ENCODE assay signal across 17 cellular contexts in the genomic region with DNA sequence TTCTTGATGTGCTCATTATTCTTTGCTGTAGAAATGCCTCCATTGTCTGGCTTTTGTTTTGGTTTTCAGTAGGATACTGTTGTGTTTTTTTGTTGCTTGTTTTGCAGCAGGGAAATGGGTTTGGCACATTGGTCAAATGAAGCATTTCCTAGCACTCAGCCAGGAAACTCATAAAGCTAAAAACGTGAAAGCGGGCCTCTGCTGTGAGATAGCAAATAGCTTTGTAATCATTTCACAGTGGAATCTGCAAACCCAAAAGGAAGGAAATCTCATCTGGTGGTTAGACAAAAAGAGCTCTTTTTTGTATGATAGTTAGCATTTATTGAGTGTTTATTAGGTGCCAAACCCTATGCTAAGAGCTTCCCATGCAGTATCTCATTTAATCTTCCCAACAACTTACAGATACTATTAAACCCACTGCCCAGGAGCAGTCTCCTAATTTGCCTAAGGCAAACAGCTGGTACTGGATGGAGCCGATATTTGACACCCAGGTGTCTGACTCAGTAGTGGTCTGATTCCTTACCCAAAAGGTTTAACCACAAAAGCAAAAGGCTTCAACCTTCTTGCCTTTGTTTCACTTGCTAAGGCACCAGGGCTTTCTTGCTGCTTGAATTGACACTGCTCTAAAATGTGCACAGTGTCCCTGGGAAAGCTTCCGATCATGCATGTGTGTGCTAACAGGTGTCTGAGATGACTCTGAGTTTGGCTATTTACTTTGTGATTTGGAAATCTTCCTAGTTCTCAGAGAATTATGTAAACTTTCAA.
DNase-seq lines count a peak whose midpoint lies in the region; ATAC-seq, FAIRE-seq and TF ChIP-seq lines count a peak whose summit lies in the region.
"Had no signal": no experiment of that assay in that cellular context is flagged by ENCODE, and none has a peak within 500 bp of the region (broad histone marks: within the 10 kb centered on the region; RNA-seq: fewer than 3 reads in every experiment).

No MANE protein-coding gene starts in this region.

- TF ChIP-seq CTCF in CD4-positive, alpha-beta T cell (IDR thresholded peaks at IDR 0.05): no peak
- no peak for TF ChIP-seq CTCF in VCaP (conservative IDR thresholded peaks at IDR 0.05)
- TF ChIP-seq CTCF in type B pancreatic cell (conservative IDR thresholded peaks at IDR 0.05): no peak

- no peaks in the 10 kb centered on the region for H3K27me3 Mint-ChIP-seq in CD4-positive, alpha-beta T cell
- no peaks in the 10 kb centered on the region for H3K27me3 Mint-ChIP-seq in type B pancreatic cell

- no peak for DNase-seq in CD4-positive, alpha-beta T cell
- no peak for DNase-seq in H54 (ENCODE audit: insufficient read length, low spot score)
- DNase-seq in iPS-NIHi7 (ENCODE audit: extremely low spot score): peak; percentile 37
- DNase-seq in ureter (ENCODE audit: low spot score): no peak
- DNase-seq in type B pancreatic cell (ENCODE audit: extremely low spot score, unreplicated experiment): no peak
- DNase-seq: activated CD8-positive, alpha-beta memory T cell treated with anti-CD3 and anti-CD28 coated beads, Interleukin-2, amount 50 U/mL, for 4 hours; kidney; NCI-H1092 treated with DMSO at 0.1 percent for 48 hours; OCI-M1; ovary; stimulated activated naive CD4-positive, alpha-beta T cell; WERI-Rb-1 had no signal

- POLR2A ChIA-PET in CD4-positive, alpha-beta T cell (lab: Charles Lee): no interaction called here

- intact Hi-C loops in CD4-positive, alpha-beta T cell (cut with DNase I, micrococcal nuclease): no loop called here

- no peaks in the 10 kb centered on the region for H3K36me3 Mint-ChIP-seq in CD4-positive, alpha-beta T cell (ENCODE audit: low read depth)
- no peaks in the 10 kb centered on the region for H3K36me3 Mint-ChIP-seq in type B pancreatic cell

- H3K27ac ChIP-seq in CD4-positive, alpha-beta T cell (ENCODE audit: low read depth, low read length): no peak overlapping the region
- peak overlapping the region; percentile 48 for H3K27ac ChIP-seq in VCaP
- H3K27ac ChIP-seq: ovary, skin epidermis, WERI-Rb-1 had no signal

- no peak overlapping the region for H3K4me3 Mint-ChIP-seq in CD4-positive, alpha-beta T cell
- no peak overlapping the region for H3K4me3 Mint-ChIP-seq in type B pancreatic cell

- no peak for ATAC-seq in CD4-positive, alpha-beta T cell (ENCODE audit: poor library complexity)
- ATAC-seq in HG03469 (IDR thresholded peaks at IDR 0.05; ENCODE audit: unreplicated experiment): no peak
- ATAC-seq in GM21447 (IDR thresholded peaks at IDR 0.05; ENCODE audit: unreplicated experiment): no peak

- H3K9me3 Mint-ChIP-seq in CD4-positive, alpha-beta T cell: no peaks in the 10 kb centered on the region
- peaks cover 2% of the 10 kb centered on the region for H3K9me3 Mint-ChIP-seq in type B pancreatic cell

- H3K9me3 ChIP-seq in CD4-positive, alpha-beta T cell (ENCODE audit: control insufficient read depth, low read length): no peaks in the 10 kb centered on the region

- TF ChIP-seq POLR2A in H54 (IDR thresholded peaks at IDR 0.05; ENCODE audit: low read depth, low read length): no peak

- no peaks in the 10 kb centered on the region for H3K27me3 ChIP-seq in CD4-positive, alpha-beta T cell (ENCODE audit: control insufficient read depth, insufficient read depth, low read length)
- H3K27me3 ChIP-seq: ovary had no signal

- peaks cover 9% of the 10 kb centered on the region for H3K4me1 Mint-ChIP-seq in CD4-positive, alpha-beta T cell (ENCODE audit: low read depth)
- H3K4me1 Mint-ChIP-seq in type B pancreatic cell (ENCODE audit: unreplicated experiment): peaks cover 4% of the 10 kb centered on the region

- CTCF ChIA-PET in CD4-positive, alpha-beta T cell (lab: Charles Lee): no interaction called here

- peak overlapping the region; percentile 37 for H3K27ac Mint-ChIP-seq in CD4-positive, alpha-beta T cell
- no peak overlapping the region for H3K27ac Mint-ChIP-seq in type B pancreatic cell

- FAIRE-seq in H54 (lab: Jason Lieb, UNC): peak; percentile 64
- FAIRE-seq: D721Med, kidney had no signal
